Comparison of ENCODE assay signal across 1 cellular context in the genomic region with DNA sequence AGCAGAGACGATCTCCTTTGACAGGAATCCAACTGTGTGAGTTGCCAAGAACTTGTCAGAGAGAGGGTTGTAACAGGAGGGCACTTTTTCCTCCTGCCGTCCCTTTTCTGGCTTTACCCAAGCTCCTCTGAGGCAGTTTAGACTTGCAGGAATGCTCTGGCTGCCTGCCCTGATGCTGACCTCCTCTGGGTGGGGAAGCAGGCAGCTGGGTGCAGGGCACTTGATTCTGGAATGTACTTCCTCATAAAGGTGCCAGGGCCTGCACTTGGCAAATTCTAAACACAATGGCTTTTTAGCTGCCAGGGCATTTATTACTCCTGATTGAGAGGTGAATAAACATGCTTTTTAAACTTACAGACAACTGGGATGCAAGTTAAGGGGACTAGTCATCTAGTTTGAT.
TF ChIP-seq lines count a peak whose summit lies in the region.

No MANE protein-coding gene starts in this region.

TF ChIP-seq in WTC11, 78 proteins besides CTCF, POLR2A, EP300 and RAD21 (continued from another document):
- TF ChIP-seq, protein P1, sequence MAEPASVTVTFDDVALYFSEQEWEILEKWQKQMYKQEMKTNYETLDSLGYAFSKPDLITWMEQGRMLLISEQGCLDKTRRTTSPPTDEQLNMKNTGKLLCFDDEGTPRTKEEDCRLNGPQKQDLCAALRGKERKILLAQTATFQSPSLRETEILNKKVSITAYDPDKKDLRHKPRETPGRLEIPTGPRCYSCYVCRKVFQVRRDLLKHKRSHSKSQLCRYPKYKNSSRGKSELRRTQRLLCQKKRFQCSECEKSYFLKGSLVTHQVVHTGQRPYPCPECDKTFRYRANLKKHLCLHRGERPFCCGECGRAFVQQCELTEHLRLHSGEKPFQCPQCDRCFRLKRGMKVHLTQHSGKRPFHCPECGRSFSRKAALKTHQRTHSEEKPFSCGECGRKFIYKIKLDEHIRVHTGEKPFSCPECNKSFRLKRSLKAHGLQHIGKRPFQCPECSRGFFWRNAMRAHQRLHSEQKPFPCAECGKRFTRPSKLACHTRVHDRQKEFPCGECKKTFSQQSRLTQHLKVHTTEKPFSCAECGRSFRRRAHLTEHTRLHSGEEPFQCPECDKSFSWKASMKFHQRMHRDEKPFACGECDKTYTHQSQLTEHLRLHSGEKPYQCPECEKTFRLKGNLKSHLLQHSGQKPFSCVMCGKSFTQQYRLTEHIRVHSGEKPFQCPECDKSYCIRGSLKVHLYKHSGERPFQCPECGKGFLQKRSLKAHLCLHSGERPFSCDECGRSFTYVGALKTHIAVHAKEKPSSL (CRISPR knock-in tag; conservative IDR thresholded peaks at IDR 0.05): no peak
- TF ChIP-seq GABPB1 (CRISPR knock-in tag; IDR thresholded peaks at IDR 0.05): no peak
- TF ChIP-seq ZBTB21 (CRISPR knock-in tag; IDR thresholded peaks at IDR 0.05; ENCODE audit: borderline replicate concordance): no peak
- TF ChIP-seq, protein P2, sequence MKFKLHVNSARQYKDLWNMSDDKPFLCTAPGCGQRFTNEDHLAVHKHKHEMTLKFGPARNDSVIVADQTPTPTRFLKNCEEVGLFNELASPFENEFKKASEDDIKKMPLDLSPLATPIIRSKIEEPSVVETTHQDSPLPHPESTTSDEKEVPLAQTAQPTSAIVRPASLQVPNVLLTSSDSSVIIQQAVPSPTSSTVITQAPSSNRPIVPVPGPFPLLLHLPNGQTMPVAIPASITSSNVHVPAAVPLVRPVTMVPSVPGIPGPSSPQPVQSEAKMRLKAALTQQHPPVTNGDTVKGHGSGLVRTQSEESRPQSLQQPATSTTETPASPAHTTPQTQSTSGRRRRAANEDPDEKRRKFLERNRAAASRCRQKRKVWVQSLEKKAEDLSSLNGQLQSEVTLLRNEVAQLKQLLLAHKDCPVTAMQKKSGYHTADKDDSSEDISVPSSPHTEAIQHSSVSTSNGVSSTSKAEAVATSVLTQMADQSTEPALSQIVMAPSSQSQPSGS (CRISPR knock-in tag; IDR thresholded peaks at IDR 0.05; ENCODE audit: borderline replicate concordance, low read depth): no peak
- no peak for TF ChIP-seq SMAD3 (CRISPR knock-in tag; IDR thresholded peaks at IDR 0.05; ENCODE audit: borderline replicate concordance)
- no peak for TF ChIP-seq HMGA2 (CRISPR knock-in tag; IDR thresholded peaks at IDR 0.05)
- no peak for TF ChIP-seq ZNF671 (CRISPR knock-in tag; IDR thresholded peaks at IDR 0.05)
- TF ChIP-seq, protein P3, sequence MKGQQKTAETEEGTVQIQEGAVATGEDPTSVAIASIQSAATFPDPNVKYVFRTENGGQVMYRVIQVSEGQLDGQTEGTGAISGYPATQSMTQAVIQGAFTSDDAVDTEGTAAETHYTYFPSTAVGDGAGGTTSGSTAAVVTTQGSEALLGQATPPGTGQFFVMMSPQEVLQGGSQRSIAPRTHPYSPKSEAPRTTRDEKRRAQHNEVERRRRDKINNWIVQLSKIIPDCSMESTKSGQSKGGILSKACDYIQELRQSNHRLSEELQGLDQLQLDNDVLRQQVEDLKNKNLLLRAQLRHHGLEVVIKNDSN (CRISPR knock-in tag; IDR thresholded peaks at IDR 0.05): no peak
- TF ChIP-seq, protein P4, sequence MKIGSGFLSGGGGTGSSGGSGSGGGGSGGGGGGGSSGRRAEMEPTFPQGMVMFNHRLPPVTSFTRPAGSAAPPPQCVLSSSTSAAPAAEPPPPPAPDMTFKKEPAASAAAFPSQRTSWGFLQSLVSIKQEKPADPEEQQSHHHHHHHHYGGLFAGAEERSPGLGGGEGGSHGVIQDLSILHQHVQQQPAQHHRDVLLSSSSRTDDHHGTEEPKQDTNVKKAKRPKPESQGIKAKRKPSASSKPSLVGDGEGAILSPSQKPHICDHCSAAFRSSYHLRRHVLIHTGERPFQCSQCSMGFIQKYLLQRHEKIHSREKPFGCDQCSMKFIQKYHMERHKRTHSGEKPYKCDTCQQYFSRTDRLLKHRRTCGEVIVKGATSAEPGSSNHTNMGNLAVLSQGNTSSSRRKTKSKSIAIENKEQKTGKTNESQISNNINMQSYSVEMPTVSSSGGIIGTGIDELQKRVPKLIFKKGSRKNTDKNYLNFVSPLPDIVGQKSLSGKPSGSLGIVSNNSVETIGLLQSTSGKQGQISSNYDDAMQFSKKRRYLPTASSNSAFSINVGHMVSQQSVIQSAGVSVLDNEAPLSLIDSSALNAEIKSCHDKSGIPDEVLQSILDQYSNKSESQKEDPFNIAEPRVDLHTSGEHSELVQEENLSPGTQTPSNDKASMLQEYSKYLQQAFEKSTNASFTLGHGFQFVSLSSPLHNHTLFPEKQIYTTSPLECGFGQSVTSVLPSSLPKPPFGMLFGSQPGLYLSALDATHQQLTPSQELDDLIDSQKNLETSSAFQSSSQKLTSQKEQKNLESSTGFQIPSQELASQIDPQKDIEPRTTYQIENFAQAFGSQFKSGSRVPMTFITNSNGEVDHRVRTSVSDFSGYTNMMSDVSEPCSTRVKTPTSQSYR (CRISPR knock-in tag; IDR thresholded peaks at IDR 0.05): no peak
- no peak for TF ChIP-seq IRF1 (CRISPR knock-in tag; IDR thresholded peaks at IDR 0.05)
- no peak for TF ChIP-seq FOXK1 (CRISPR knock-in tag; IDR thresholded peaks at IDR 0.05)
